1 cellular context compared by ENCODE assay signal in the genomic region with DNA sequence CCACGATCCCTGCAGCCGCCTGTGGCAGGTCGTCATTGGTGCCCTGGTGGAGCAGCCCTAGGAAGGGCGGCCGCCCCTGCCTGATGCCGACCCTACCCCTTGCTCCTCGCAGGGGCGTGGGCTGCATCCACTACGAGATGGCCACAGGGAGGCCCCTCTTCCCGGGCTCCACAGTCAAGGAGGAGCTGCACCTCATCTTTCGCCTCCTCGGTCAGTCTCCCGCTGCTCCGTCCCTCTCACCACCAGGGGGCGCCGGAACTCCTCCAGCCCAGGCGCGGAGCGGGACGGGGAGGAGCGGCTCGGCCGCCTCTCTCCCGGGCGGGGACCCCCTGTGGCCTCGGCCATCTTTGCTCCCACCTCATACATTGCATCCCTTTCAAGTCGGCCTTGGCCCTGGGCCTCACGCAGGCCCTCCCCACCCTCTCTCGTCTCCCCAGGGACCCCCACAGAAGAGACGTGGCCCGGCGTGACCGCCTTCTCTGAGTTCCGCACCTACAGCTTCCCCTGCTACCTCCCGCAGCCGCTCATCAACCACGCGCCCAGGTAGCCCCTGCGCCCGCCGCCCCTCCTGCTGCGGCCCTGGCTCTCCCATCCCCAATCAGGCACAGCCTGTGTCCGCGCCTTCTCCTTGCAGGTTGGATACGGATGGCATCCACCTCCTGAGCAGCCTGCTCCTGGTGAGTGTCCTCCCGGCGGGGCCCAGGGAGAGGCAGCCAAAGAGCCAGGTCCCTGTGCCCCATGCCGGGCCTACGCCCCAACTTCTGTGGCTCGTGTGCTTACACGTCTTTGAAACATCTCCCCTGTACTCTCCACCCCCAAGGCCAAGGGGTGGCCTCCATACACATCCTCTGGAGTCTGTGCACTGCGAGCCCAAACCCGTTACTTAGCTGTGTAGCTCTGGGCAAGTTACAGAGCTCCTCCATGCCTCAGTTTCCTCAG.
A peak's percentile ranks its signal among the peaks of the same experiment; 100 is the strongest.
TF ChIP-seq lines count a peak whose summit lies in the region.

No MANE protein-coding gene starts in this region.

TF ChIP-seq in HEK293, 187 proteins besides CTCF, POLR2A, EP300 and RAD21 (continued from another document and continues in another):
- TF ChIP-seq, protein P1, sequence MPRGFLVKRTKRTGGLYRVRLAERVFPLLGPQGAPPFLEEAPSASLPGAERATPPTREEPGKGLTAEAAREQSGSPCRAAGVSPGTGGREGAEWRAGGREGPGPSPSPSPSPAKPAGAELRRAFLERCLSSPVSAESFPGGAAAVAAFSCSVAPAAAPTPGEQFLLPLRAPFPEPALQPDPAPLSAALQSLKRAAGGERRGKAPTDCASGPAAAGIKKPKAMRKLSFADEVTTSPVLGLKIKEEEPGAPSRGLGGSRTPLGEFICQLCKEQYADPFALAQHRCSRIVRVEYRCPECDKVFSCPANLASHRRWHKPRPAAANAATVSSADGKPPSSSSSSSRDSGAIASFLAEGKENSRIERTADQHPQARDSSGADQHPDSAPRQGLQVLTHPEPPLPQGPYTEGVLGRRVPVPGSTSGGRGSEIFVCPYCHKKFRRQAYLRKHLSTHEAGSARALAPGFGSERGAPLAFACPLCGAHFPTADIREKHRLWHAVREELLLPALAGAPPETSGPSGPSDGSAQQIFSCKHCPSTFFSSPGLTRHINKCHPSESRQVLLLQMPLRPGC (tag by site-specific recombination; IDR thresholded peaks at IDR 0.05) = no peak
- TF ChIP-seq, protein P2, sequence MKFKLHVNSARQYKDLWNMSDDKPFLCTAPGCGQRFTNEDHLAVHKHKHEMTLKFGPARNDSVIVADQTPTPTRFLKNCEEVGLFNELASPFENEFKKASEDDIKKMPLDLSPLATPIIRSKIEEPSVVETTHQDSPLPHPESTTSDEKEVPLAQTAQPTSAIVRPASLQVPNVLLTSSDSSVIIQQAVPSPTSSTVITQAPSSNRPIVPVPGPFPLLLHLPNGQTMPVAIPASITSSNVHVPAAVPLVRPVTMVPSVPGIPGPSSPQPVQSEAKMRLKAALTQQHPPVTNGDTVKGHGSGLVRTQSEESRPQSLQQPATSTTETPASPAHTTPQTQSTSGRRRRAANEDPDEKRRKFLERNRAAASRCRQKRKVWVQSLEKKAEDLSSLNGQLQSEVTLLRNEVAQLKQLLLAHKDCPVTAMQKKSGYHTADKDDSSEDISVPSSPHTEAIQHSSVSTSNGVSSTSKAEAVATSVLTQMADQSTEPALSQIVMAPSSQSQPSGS (tag by site-specific recombination; IDR thresholded peaks at IDR 0.05; ENCODE audit: low read depth) = no peak
- TF ChIP-seq ZNF658 (tag by site-specific recombination; IDR thresholded peaks at IDR 0.05) (no peak), ZNF174 (tag by site-specific recombination; IDR thresholded peaks at IDR 0.05) (no peak), MYNN (tag by site-specific recombination; IDR thresholded peaks at IDR 0.05; ENCODE audit: borderline replicate concordance) (no peak), BCL11B (tag by site-specific recombination; IDR thresholded peaks at IDR 0.05; ENCODE audit: low read depth) (no peak), ZEB2 (tag by site-specific recombination; IDR thresholded peaks at IDR 0.05) (0 out of 2 replicates have a peak, but pooled peaks have one; percentile 51), ZBTB48 (tag by site-specific recombination; IDR thresholded peaks at IDR 0.05) (no peak; the same call in 1 of the 2 replicates), ZNF624 (tag by site-specific recombination; IDR thresholded peaks at IDR 0.05) (no peak), GLI2 (tag by site-specific recombination; IDR thresholded peaks at IDR 0.05; ENCODE audit: borderline replicate concordance, low read depth) (no peak), ZNF791 (tag by site-specific recombination; IDR thresholded peaks at IDR 0.05) (no peak), ZNF335 (tag by site-specific recombination; conservative IDR thresholded peaks at IDR 0.05) (no peak), GLIS2 (tag by site-specific recombination; IDR thresholded peaks at IDR 0.05) (peak; percentile 84), ZNF830 (tag by site-specific recombination; IDR thresholded peaks at IDR 0.05; ENCODE audit: low read depth) (no peak), ZNF132 (tag by site-specific recombination; IDR thresholded peaks at IDR 0.05; ENCODE audit: borderline replicate concordance) (no peak), GLIS1 (tag by site-specific recombination; IDR thresholded peaks at IDR 0.05) (peak; percentile 94), ZNF416 (tag by site-specific recombination; IDR thresholded peaks at IDR 0.05) (no peak), HOXA7 (CRISPR knock-in tag; IDR thresholded peaks at IDR 0.05; ENCODE audit: borderline replicate concordance) (no peak), ZNF202 (tag by site-specific recombination; IDR thresholded peaks at IDR 0.05; ENCODE audit: borderline replicate concordance) (no peak), PRDM1 (tag by site-specific recombination; IDR thresholded peaks at IDR 0.05) (peak; percentile 25; the same call in 1 of the 2 replicates), ZNF16 (tag by site-specific recombination; IDR thresholded peaks at IDR 0.05; ENCODE audit: low read depth) (no peak), KLF7 (tag by site-specific recombination; IDR thresholded peaks at IDR 0.05; ENCODE audit: borderline replicate concordance) (no peak), ZNF664 (tag by site-specific recombination; IDR thresholded peaks at IDR 0.05) (no peak), ZNF529 (tag by site-specific recombination; IDR thresholded peaks at IDR 0.05; ENCODE audit: insufficient replicate concordance) (no peak), ZNF311 (tag by site-specific recombination; IDR thresholded peaks at IDR 0.05; ENCODE audit: borderline replicate concordance) (no peak), ZNF112 (tag by site-specific recombination; IDR thresholded peaks at IDR 0.05) (no peak), ZNF10 (tag by site-specific recombination; IDR thresholded peaks at IDR 0.05) (no peak), EGR2 (tag by site-specific recombination; IDR thresholded peaks at IDR 0.05; ENCODE audit: low read depth) (no peak), ZNF324 (tag by site-specific recombination; IDR thresholded peaks at IDR 0.05) (peak; percentile 21; the same call in 1 of the 2 replicates), YY2 (tag by site-specific recombination; IDR thresholded peaks at IDR 0.05) (no peak), BCL11A (tag by site-specific recombination; IDR thresholded peaks at IDR 0.05; ENCODE audit: low read depth) (no peak), ZNF155 (tag by site-specific recombination; IDR thresholded peaks at IDR 0.05) (no peak), ZNF623 (tag by site-specific recombination; IDR thresholded peaks at IDR 0.05) (no peak), ZNF610 (tag by site-specific recombination; IDR thresholded peaks at IDR 0.05; ENCODE audit: borderline replicate concordance) (peak; percentile 96), ZNF221 (tag by site-specific recombination; IDR thresholded peaks at IDR 0.05; ENCODE audit: borderline replicate concordance) (no peak), SCRT2 (tag by site-specific recombination; IDR thresholded peaks at IDR 0.05) (no peak), ZNF776 (tag by site-specific recombination; IDR thresholded peaks at IDR 0.05; ENCODE audit: borderline replicate concordance) (no peak), ZNF843 (tag by site-specific recombination; IDR thresholded peaks at IDR 0.05) (no peak), ZNF548 (tag by site-specific recombination; IDR thresholded peaks at IDR 0.05) (no peak), WT1 (tag by site-specific recombination; IDR thresholded peaks at IDR 0.05) (peak; percentile 43; the same call in 1 of the 2 replicates)
- TF ChIP-seq, protein P3, sequence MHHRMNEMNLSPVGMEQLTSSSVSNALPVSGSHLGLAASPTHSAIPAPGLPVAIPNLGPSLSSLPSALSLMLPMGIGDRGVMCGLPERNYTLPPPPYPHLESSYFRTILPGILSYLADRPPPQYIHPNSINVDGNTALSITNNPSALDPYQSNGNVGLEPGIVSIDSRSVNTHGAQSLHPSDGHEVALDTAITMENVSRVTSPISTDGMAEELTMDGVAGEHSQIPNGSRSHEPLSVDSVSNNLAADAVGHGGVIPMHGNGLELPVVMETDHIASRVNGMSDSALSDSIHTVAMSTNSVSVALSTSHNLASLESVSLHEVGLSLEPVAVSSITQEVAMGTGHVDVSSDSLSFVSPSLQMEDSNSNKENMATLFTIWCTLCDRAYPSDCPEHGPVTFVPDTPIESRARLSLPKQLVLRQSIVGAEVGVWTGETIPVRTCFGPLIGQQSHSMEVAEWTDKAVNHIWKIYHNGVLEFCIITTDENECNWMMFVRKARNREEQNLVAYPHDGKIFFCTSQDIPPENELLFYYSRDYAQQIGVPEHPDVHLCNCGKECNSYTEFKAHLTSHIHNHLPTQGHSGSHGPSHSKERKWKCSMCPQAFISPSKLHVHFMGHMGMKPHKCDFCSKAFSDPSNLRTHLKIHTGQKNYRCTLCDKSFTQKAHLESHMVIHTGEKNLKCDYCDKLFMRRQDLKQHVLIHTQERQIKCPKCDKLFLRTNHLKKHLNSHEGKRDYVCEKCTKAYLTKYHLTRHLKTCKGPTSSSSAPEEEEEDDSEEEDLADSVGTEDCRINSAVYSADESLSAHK (tag by site-specific recombination; IDR thresholded peaks at IDR 0.05) = no peak
- TF ChIP-seq, protein P4, sequence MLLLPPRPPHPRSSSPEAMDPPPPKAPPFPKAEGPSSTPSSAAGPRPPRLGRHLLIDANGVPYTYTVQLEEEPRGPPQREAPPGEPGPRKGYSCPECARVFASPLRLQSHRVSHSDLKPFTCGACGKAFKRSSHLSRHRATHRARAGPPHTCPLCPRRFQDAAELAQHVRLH (tag by site-specific recombination; IDR thresholded peaks at IDR 0.05) = no peak
- TF ChIP-seq, protein P5, sequence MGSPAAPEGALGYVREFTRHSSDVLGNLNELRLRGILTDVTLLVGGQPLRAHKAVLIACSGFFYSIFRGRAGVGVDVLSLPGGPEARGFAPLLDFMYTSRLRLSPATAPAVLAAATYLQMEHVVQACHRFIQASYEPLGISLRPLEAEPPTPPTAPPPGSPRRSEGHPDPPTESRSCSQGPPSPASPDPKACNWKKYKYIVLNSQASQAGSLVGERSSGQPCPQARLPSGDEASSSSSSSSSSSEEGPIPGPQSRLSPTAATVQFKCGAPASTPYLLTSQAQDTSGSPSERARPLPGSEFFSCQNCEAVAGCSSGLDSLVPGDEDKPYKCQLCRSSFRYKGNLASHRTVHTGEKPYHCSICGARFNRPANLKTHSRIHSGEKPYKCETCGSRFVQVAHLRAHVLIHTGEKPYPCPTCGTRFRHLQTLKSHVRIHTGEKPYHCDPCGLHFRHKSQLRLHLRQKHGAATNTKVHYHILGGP (tag by site-specific recombination; IDR thresholded peaks at IDR 0.05) = no peak
- TF ChIP-seq, protein P6, sequence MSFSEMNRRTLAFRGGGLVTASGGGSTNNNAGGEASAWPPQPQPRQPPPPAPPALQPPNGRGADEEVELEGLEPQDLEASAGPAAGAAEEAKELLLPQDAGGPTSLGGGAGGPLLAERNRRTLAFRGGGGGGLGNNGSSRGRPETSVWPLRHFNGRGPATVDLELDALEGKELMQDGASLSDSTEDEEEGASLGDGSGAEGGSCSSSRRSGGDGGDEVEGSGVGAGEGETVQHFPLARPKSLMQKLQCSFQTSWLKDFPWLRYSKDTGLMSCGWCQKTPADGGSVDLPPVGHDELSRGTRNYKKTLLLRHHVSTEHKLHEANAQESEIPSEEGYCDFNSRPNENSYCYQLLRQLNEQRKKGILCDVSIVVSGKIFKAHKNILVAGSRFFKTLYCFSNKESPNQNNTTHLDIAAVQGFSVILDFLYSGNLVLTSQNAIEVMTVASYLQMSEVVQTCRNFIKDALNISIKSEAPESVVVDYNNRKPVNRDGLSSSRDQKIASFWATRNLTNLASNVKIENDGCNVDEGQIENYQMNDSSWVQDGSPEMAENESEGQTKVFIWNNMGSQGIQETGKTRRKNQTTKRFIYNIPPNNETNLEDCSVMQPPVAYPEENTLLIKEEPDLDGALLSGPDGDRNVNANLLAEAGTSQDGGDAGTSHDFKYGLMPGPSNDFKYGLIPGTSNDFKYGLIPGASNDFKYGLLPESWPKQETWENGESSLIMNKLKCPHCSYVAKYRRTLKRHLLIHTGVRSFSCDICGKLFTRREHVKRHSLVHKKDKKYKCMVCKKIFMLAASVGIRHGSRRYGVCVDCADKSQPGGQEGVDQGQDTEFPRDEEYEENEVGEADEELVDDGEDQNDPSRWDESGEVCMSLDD (tag by site-specific recombination; IDR thresholded peaks at IDR 0.05) = no peak
- TF ChIP-seq, protein P7, sequence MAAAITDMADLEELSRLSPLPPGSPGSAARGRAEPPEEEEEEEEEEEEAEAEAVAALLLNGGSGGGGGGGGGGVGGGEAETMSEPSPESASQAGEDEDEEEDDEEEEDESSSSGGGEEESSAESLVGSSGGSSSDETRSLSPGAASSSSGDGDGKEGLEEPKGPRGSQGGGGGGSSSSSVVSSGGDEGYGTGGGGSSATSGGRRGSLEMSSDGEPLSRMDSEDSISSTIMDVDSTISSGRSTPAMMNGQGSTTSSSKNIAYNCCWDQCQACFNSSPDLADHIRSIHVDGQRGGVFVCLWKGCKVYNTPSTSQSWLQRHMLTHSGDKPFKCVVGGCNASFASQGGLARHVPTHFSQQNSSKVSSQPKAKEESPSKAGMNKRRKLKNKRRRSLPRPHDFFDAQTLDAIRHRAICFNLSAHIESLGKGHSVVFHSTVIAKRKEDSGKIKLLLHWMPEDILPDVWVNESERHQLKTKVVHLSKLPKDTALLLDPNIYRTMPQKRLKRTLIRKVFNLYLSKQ (tag by site-specific recombination; IDR thresholded peaks at IDR 0.05; ENCODE audit: borderline replicate concordance) = no peak
- TF ChIP-seq, protein P8, sequence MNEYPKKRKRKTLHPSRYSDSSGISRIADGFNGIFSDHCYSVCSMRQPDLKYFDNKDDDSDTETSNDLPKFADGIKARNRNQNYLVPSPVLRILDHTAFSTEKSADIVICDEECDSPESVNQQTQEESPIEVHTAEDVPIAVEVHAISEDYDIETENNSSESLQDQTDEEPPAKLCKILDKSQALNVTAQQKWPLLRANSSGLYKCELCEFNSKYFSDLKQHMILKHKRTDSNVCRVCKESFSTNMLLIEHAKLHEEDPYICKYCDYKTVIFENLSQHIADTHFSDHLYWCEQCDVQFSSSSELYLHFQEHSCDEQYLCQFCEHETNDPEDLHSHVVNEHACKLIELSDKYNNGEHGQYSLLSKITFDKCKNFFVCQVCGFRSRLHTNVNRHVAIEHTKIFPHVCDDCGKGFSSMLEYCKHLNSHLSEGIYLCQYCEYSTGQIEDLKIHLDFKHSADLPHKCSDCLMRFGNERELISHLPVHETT (tag by site-specific recombination; IDR thresholded peaks at IDR 0.05) = no peak
